8 cellular contexts compared by ENCODE assay signal in genomic region chr1:155135416-155136197, GRCh38. TPM values are rescaled to one million over a fixed set of nuclear protein-coding genes. Genes with fewer than 3 reads are reported as not detected.
DNase-seq lines count a peak whose midpoint lies in the region; ATAC-seq and TF ChIP-seq lines count a peak whose summit lies in the region.

Gene SLC50A1 (plus strand): TSS chr1:155135852. CDS start chr1:155135912, 60 bp downstream.

- POLR2A ChIA-PET in AG04449 (lab: Yijun Ruan, JAX), result interaction anchor here (0.6 to 1.5 kb wide), 3 partner anchors 27 to 545 kb away, joined by 3 to 6 read pairs (median 4); partner anchors contain the start of gene KRTCAP2

- intact Hi-C loops in breast epithelium (cut with DNase I; ENCODE audit: low total_unique reads), result no loop called here

- peak within 1 kb of the TSS; percentile 78 for H2AFZ ChIP-seq in smooth muscle cell (ENCODE audit: low read depth)

- H3F3A ChIP-seq in smooth muscle cell (ENCODE audit: low read depth), result peaks cover 7% of the 10 kb centered on the region

- H3K9me3 ChIP-seq in WERI-Rb-1 (ENCODE audit: severe bottlenecking), result no peaks in the 10 kb centered on the region
- no peaks in the 10 kb centered on the region for H3K9me3 ChIP-seq in breast epithelium
- no peaks in the 10 kb centered on the region for H3K9me3 ChIP-seq in smooth muscle cell (replicated peaks; ENCODE audit: low read depth)

- no peaks in the 10 kb centered on the region for H3K27me3 ChIP-seq in WERI-Rb-1 (ENCODE audit: insufficient read depth, low read depth, severe bottlenecking)
- no peaks in the 10 kb centered on the region for H3K27me3 ChIP-seq in breast epithelium
- H3K27me3 ChIP-seq in smooth muscle cell (ENCODE audit: low read depth), result no peaks in the 10 kb centered on the region

- peaks cover 22% of the 10 kb centered on the region for H3K79me2 ChIP-seq in smooth muscle cell (ENCODE audit: low read depth)

- peak; percentile 73 for ATAC-seq in GM18909 (IDR thresholded peaks at IDR 0.05; ENCODE audit: poor library complexity, unreplicated experiment)
- peak; percentile 70 for ATAC-seq in HG03175 (IDR thresholded peaks at IDR 0.05; ENCODE audit: unreplicated experiment)

- TF ChIP-seq POLR2A in breast epithelium (IDR thresholded peaks at IDR 0.05), result peak; percentile 84

- H4K20me1 ChIP-seq in smooth muscle cell (ENCODE audit: low read depth), result no peaks in the 10 kb centered on the region

- peak within 1 kb of the TSS; percentile 93 for H3K27ac ChIP-seq in WERI-Rb-1
- H3K27ac ChIP-seq in breast epithelium, result peak within 1 kb of the TSS; percentile 97
- peak within 1 kb of the TSS; percentile 99 for H3K27ac ChIP-seq in smooth muscle cell (ENCODE audit: low read depth)

- peak within 1 kb of the TSS; percentile 98 for H3K9ac ChIP-seq in smooth muscle cell (ENCODE audit: low read depth)

- TF ChIP-seq CTCF in AG04449 (IDR thresholded peaks at IDR 0.05; ENCODE audit: insufficient read depth, low read length, missing control alignments) (no peak), WERI-Rb-1 (IDR thresholded peaks at IDR 0.05; ENCODE audit: low read depth, low read length) (peak; percentile 29; the same call in 1 of the 2 replicates), breast epithelium (IDR thresholded peaks at IDR 0.05) (peak; percentile 37 to 67 (median 39)), smooth muscle cell (IDR thresholded peaks at IDR 0.05; ENCODE audit: borderline replicate concordance, insufficient read depth, poor library complexity, severe bottlenecking) (no peak)

- H3K4me1 ChIP-seq in breast epithelium, result peaks cover 4 to 30% of the 10 kb centered on the region in 2 donors
- H3K4me1 ChIP-seq in smooth muscle cell (ENCODE audit: low read depth), result peaks cover 2% of the 10 kb centered on the region

- DNase-seq in AG04449 (ENCODE audit: low read depth, low spot score) (peak; percentile 46), NCI-H2227 treated with DMSO at 0.1 percent for 48 hours (lab: John Stamatoyannopoulos, UW) (peak; percentile 93), WERI-Rb-1 (peak; percentile 100), breast epithelium (ENCODE audit: low spot score in 2 of 2) (peak; percentile 91 to 95), iPS-NIHi7 (ENCODE audit: extremely low spot score) (peak; percentile 96), smooth muscle cell (lab: John Stamatoyannopoulos, UW; ENCODE audit: unreplicated experiment) (peak; percentile 92)

- 1% methylated on average over 43 of the region's 62 CpGs for WGBS in smooth muscle cell (ENCODE audit: low lambda C conversion rate)

- H3K36me3 ChIP-seq in WERI-Rb-1 (peaks cover 36% of the 10 kb centered on the region), breast epithelium (no peaks in the 10 kb centered on the region), smooth muscle cell (ENCODE audit: low read depth) (no peaks in the 10 kb centered on the region)

- H3K4me3 ChIP-seq in AG04449 (ENCODE audit: low read depth, low read length) (peak within 1 kb of the TSS; percentile 94), WERI-Rb-1 (ENCODE audit: low read depth, low read length) (peak within 1 kb of the TSS; percentile 66), breast epithelium (peak within 1 kb of the TSS; percentile 54 to 76 (median 72)), smooth muscle cell (peak within 1 kb of the TSS; percentile 67)

- peak within 1 kb of the TSS; percentile 92 for H3K4me2 ChIP-seq in smooth muscle cell

- CTCF ChIA-PET in AG04449 (lab: Yijun Ruan, JAX), result interaction anchor here (0.9 to 4.9 kb wide), 7 partner anchors 32 to 136 kb away, joined by 3 to 35 read pairs (median 9); partner anchors contain the start of gene KRTCAP2

RNA-seq across cellular contexts. Expression of gene SLC50A1, which starts in this region (rescaled TPM):
- total RNA-seq in breast epithelium (10 to 100 TPM; 25.0 to 32.4 (median 28.5) TPM), smooth muscle cell (44.5 and 44.7 TPM in 2 replicates)
- 98.0 and 109 TPM in 2 replicates for polyA plus RNA-seq in smooth muscle cell

Comparison
In these comparisons a context has a peak if more than half of its experiments do, and no peak if none do; other contexts are left out.
1. Peak in every context shown above with its lines: DNase-seq, ATAC-seq, H3K4me3 ChIP-seq and H3K27ac ChIP-seq.
2. DNase-seq: peak in every context shown above with its lines; median percentile 100 in WERI-Rb-1; 96 in iPS-NIHi7; 93 in NCI-H2227 treated with DMSO at 0.1 percent for 48 hours; 93 in breast epithelium; 92 in smooth muscle cell; 46 in AG04449.
3. CTCF ChIP-seq: peak in WERI-Rb-1 (single experiment) and breast epithelium (3 of 3); none in AG04449 (single experiment) and smooth muscle cell (single experiment).